7 cellular contexts compared by ENCODE assay signal in genomic region chr18:36284268-36284667, GRCh38. TPM values are rescaled to one million over a fixed set of nuclear protein-coding genes. Genes with fewer than 3 reads are reported as not detected.
"Had no signal": no experiment of that assay in that cellular context is flagged by ENCODE, and none has a peak within 500 bp of the region (broad histone marks: within the 10 kb centered on the region; RNA-seq: fewer than 3 reads in every experiment).

No MANE protein-coding gene starts in this region.

- DNase-seq: activated T-cell treated with anti-CD3 and anti-CD28 coated beads, Interleukin-2, amount 50 U/mL, for 1 hour; natural killer cell; stimulated activated CD4-positive, alpha-beta T cell treated with anti-CD3 and anti-CD28 coated beads, Interleukin-4, amount 100 ng/mL, for 1 hour; upper lobe of right lung had no signal

- H3K4me1 ChIP-seq: body of pancreas, upper lobe of right lung had no signal

- H3K27me3 ChIP-seq: body of pancreas had no signal

- H3K9me3 ChIP-seq: body of pancreas, upper lobe of right lung had no signal

- H3K36me3 ChIP-seq: upper lobe of right lung had no signal

- H3K27ac ChIP-seq: body of pancreas, upper lobe of right lung had no signal

- H3K4me3 ChIP-seq: body of pancreas, upper lobe of right lung had no signal

RNA-seq across cellular contexts. Expression of gene FHOD3, which starts 13.2 kb away (rescaled TPM):
- total RNA-seq: natural killer cell; T-helper 1 cell treated with Interleukin-12 subunit alpha and Interleukin-12 subunit beta and Interleukin-4 antibody, amounts not matched to agents 30 ng/mL and 1 ng/mL, for 36 hours had no signal
- polyA plus RNA-seq: immature natural killer cell had no signal
